Comparison of ENCODE assay signal across 8 cellular contexts in the genomic region with DNA sequence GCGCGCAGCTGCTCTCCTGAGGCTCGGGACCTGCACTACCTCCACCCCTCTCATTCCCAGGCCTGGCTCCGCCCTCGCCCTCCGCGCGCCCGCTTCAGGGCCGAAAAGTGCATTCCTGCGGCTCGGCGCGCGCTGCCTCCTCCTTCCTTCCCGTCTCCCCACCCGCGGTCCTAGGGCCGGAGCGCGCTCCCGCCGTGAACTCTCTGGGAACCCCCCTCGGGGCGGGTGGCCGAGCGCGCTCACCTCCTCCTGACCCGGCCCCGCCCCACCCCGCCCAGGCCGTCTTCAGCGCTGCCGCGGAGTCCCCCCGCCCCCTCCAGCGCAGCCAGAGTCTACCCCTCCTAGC. TPM values are rescaled to one million over a fixed set of nuclear protein-coding genes. Genes with fewer than 3 reads are reported as not detected.
DNase-seq lines count a peak whose midpoint lies in the region; ATAC-seq, FAIRE-seq and TF ChIP-seq lines count a peak whose summit lies in the region.

No MANE protein-coding gene starts in this region.

- CTCF ChIA-PET in OCI-LY7 (lab: Charles Lee; ENCODE audit: unreplicated experiment) (interaction anchor here (1.2 to 1.8 kb wide), 3 partner anchors 11 to 46 kb away, joined by 3 to 10 read pairs (median 4); no protein-coding TSS in a partner anchor), endothelial cell of umbilical vein (lab: Charles Lee) (interaction anchor here (0.6 to 4.2 kb wide), 14 partner anchors 7 to 124 kb away, joined by 3 to 29 read pairs (median 4); a partner anchor contains a TSS)

- H3K9me1 ChIP-seq in endothelial cell of umbilical vein (replicated peaks; ENCODE audit: control insufficient read depth, extremely low read depth, insufficient read depth, low read length): no peaks in the 10 kb centered on the region

- POLR2A ChIA-PET in OCI-LY7 (lab: Charles Lee): interaction anchor here (0.8 to 3.4 kb wide), 8 partner anchors 12 to 100 kb away, joined by 3 to 21 read pairs (median 4); a partner anchor contains a TSS
- POLR2A ChIA-PET in endothelial cell of umbilical vein (lab: Charles Lee): interaction anchor here (0.5 to 0.6 kb wide), 3 partner anchors 16 to 145 kb away, joined by 3 to 9 read pairs (median 5); no protein-coding TSS in a partner anchor

- dilution Hi-C loops in endothelial cell of umbilical vein (cut with MboI; ENCODE audit: extremely low pct_ligation_motif_present, low sequenced_read_pairs): no loop called here

- H4K20me1 ChIP-seq in OCI-LY7 (ENCODE audit: insufficient read depth, low read length): no peaks in the 10 kb centered on the region
- no peaks in the 10 kb centered on the region for H4K20me1 ChIP-seq in endothelial cell of umbilical vein (replicated peaks; ENCODE audit: control insufficient read depth, extremely low read depth, insufficient read depth, low read length)

- peak; percentile 56 for ATAC-seq in GM19438 (IDR thresholded peaks at IDR 0.05; ENCODE audit: low read depth, unreplicated experiment)

- H3K36me3 ChIP-seq in OCI-LY7 (ENCODE audit: insufficient read depth, low read length) (no peaks in the 10 kb centered on the region), endothelial cell of umbilical vein (ENCODE audit: control insufficient read depth in 2 of 2, extremely low read depth in 1 of 2, insufficient read depth in 2 of 2, low read length in 2 of 2) (no peaks in the 10 kb centered on the region)

- no peak for TF ChIP-seq CTCF in HL-60 (IDR thresholded peaks at IDR 0.05; ENCODE audit: insufficient read depth, low read length)
- no peak for TF ChIP-seq CTCF in OCI-LY7 (conservative IDR thresholded peaks at IDR 0.05; ENCODE audit: low read length)
- no peak for TF ChIP-seq CTCF in endothelial cell of umbilical vein (IDR thresholded peaks at IDR 0.05; ENCODE audit: extremely low read depth in 1 of 2, insufficient read depth in 1 of 2, low read depth in 1 of 2, low read length in 2 of 2)

- H3K4me2 ChIP-seq in OCI-LY7 (ENCODE audit: low read length) (peak overlapping the region; percentile 96), endothelial cell of umbilical vein (ENCODE audit: insufficient read depth, low read length) (peak overlapping the region; percentile 71)

- BruUV-seq in OCI-LY7 (replicated peaks; lab: Mats Ljungman, UMichigan) (no TSS peak), endothelial cell of umbilical vein (replicated peaks; lab: Mats Ljungman, UMichigan) (no TSS peak)

- H3K4me3 ChIP-seq in HL-60 (replicated peaks; ENCODE audit: insufficient read depth, low read length): peak overlapping the region; percentile 54
- H3K4me3 ChIP-seq in OCI-LY7 (ENCODE audit: low read depth, low read length, poor library complexity, severe bottlenecking): peak overlapping the region; percentile 74
- peak overlapping the region in 2 of 3 experiments; percentile 45 to 66 for H3K4me3 ChIP-seq in endothelial cell of umbilical vein (replicated peaks in 1 of 3; ENCODE audit: insufficient read depth in 1 of 3, low read depth in 1 of 3, low read length in 3 of 3)

- TF ChIP-seq POLR2A in endothelial cell of umbilical vein (IDR thresholded peaks at IDR 0.05; ENCODE audit: low read depth, low read length): no peak

- H3K79me2 ChIP-seq in OCI-LY7 (ENCODE audit: insufficient read depth, low read depth, low read length): no peaks in the 10 kb centered on the region
- no peaks in the 10 kb centered on the region for H3K79me2 ChIP-seq in endothelial cell of umbilical vein (ENCODE audit: control insufficient read depth, insufficient read depth, low read length)

- peaks cover 72% of the 10 kb centered on the region for H3K4me1 ChIP-seq in OCI-LY7 (ENCODE audit: insufficient read depth, low read length, poor library complexity, severe bottlenecking)
- H3K4me1 ChIP-seq in endothelial cell of umbilical vein (ENCODE audit: control insufficient read depth, extremely low read depth, insufficient read depth, low read length): peaks cover 48% of the 10 kb centered on the region

- H3K27ac ChIP-seq in HL-60 (replicated peaks): peak overlapping the region; percentile 82
- peak overlapping the region; percentile 90 for H3K27ac ChIP-seq in OCI-LY7 (ENCODE audit: low read depth, low read length, poor library complexity, severe bottlenecking)
- peak overlapping the region; percentile 88 for H3K27ac ChIP-seq in endothelial cell of umbilical vein (ENCODE audit: insufficient read depth, low read depth, low read length)

- H3K27me3 ChIP-seq in HL-60 (ENCODE audit: insufficient read depth, poor library complexity, severe bottlenecking) (no peaks in the 10 kb centered on the region), endothelial cell of umbilical vein (ENCODE audit: control insufficient read depth in 2 of 2, insufficient read depth in 2 of 2, low read length in 2 of 2) (no peaks in the 10 kb centered on the region)

- H2AFZ ChIP-seq in OCI-LY7 (ENCODE audit: low read length) (peak overlapping the region; percentile 82), endothelial cell of umbilical vein (ENCODE audit: low read depth, low read length) (peak overlapping the region; percentile 65)

- intact Hi-C loops in OCI-LY7 (cut with micrococcal nuclease; ENCODE audit: unreplicated experiment): loop anchor here (1.0 to 2.0 kb wide), 3 partner anchors 32 to 47 kb away; a partner anchor contains a TSS
- intact Hi-C loops in endothelial cell of umbilical vein (cut with micrococcal nuclease): loop anchor here (1.0 to 5.0 kb wide), 6 partner anchors 31 to 281 kb away; a partner anchor contains a TSS

- FAIRE-seq in endothelial cell of umbilical vein (lab: Jason Lieb, UNC): peak; percentile 83

- DNase-seq in C1 segment of cervical spinal cord (lab: John Stamatoyannopoulos, UW) (peak in 13 of 14 donors; percentile 36 to 84 (median 77)), HL-60 (ENCODE audit: low read depth in 1 of 2, low spot score in 1 of 2) (peak; percentile 78 to 84), OCI-LY7 (ENCODE audit: low spot score) (peak; percentile 90), activated T-cell treated with anti-CD3 and anti-CD28 coated beads for 4 hours (peak; percentile 59), endothelial cell of umbilical vein (ENCODE audit: low read depth, low spot score) (peak; percentile 87), midbrain (lab: John Stamatoyannopoulos, UW) (peak; percentile 70)
- peak; percentile 84 to 87 for DNase-seq in stimulated activated CD8-positive, alpha-beta memory T cell treated with anti-CD3 and anti-CD28 coated beads, Interleukin-15, amount 100 ng/mL, for 48 hours (ENCODE audit: low read depth in 2 of 2)

- no peak overlapping the region for H3K9ac ChIP-seq in endothelial cell of umbilical vein (replicated peaks; ENCODE audit: extremely low read depth, insufficient read depth, low read length)

- no peaks in the 10 kb centered on the region for H3K9me2 ChIP-seq in OCI-LY7 (ENCODE audit: insufficient read depth, low read length)

- no peaks in the 10 kb centered on the region for H3K9me3 ChIP-seq in OCI-LY7 (ENCODE audit: low read length)
- H3K9me3 ChIP-seq in endothelial cell of umbilical vein (replicated peaks; ENCODE audit: control insufficient read depth, insufficient read depth, low read length): no peaks in the 10 kb centered on the region

RNA-seq across cellular contexts. Expression of a gene that starts 11.2 kb away (rescaled TPM):
- 1.4 and 7.0 TPM in 2 replicates for total RNA-seq in OCI-LY7 (2014; rRNA removed; shearing (Covaris generic))
- total RNA-seq in OCI-LY7 (2022) (5.1 and 8.4 TPM in 2 replicates), endothelial cell of umbilical vein (16.1 and 19.5 TPM in 2 replicates)
- 9.9 and 11.6 TPM in 2 replicates for polyA plus RNA-seq in endothelial cell of umbilical vein
- 7.7 and 9.4 TPM in 2 replicates for polyA plus RNA-seq in endothelial cell of umbilical vein (2011; cell fraction: cytosol; rRNA removed)
- polyA plus RNA-seq in endothelial cell of umbilical vein (2011; cell fraction: nucleus; rRNA removed): 10.6 and 13.5 TPM in 2 replicates
- polyA plus RNA-seq in endothelial cell of umbilical vein (2012): 13.4 and 16.6 TPM in 2 replicates
- polyA minus RNA-seq in endothelial cell of umbilical vein: 6.7 and 8.5 TPM in 2 replicates
- 19.9 TPM for polyA minus RNA-seq in endothelial cell of umbilical vein (2011; cell fraction: cytosol; rRNA and poly(A)+ RNA removed)
- polyA minus RNA-seq in endothelial cell of umbilical vein (2011; cell fraction: nucleus; rRNA and poly(A)+ RNA removed): 2.5 and 4.1 TPM in 2 replicates

RNA-seq across cellular contexts. Expression of a gene that starts 13.8 kb away (rescaled TPM):
- total RNA-seq in OCI-LY7 (2014; rRNA removed; shearing (Covaris generic)): 48.6 and 51.7 TPM in 2 replicates
- total RNA-seq in OCI-LY7 (2022) (153 and 207 TPM in 2 replicates), endothelial cell of umbilical vein (not detected in 2 replicates)
- polyA plus RNA-seq in endothelial cell of umbilical vein: 0.17 and 0.18 TPM in 2 replicates
- 0.04 and 0.14 TPM in 2 replicates for polyA plus RNA-seq in endothelial cell of umbilical vein (2011; cell fraction: cytosol; rRNA removed)
- polyA plus RNA-seq in endothelial cell of umbilical vein (2011; cell fraction: nucleus; rRNA removed): 0.43 and 0.47 TPM in 2 replicates
- not detected in 2 replicates for polyA plus RNA-seq in endothelial cell of umbilical vein (2012)
- 0.17 TPM in 1 of 2 replicates, not detected in the other for polyA minus RNA-seq in endothelial cell of umbilical vein
- not detected for polyA minus RNA-seq in endothelial cell of umbilical vein (2011; cell fraction: cytosol; rRNA and poly(A)+ RNA removed)
- 0.53 TPM in 1 of 2 replicates, not detected in the other for polyA minus RNA-seq in endothelial cell of umbilical vein (2011; cell fraction: nucleus; rRNA and poly(A)+ RNA removed)

RNA-seq across cellular contexts. Expression of a gene that starts 40.1 kb away (rescaled TPM):
- total RNA-seq in OCI-LY7 (2014; rRNA removed; shearing (Covaris generic)): 18.9 and 25.8 TPM in 2 replicates
- total RNA-seq in OCI-LY7 (2022) (26.9 and 32.0 TPM in 2 replicates), endothelial cell of umbilical vein (21.1 and 22.0 TPM in 2 replicates)
- polyA plus RNA-seq in endothelial cell of umbilical vein: 24.0 and 24.4 TPM in 2 replicates
- 5.1 and 8.8 TPM in 2 replicates for polyA plus RNA-seq in endothelial cell of umbilical vein (2011; cell fraction: cytosol; rRNA removed)
- polyA plus RNA-seq in endothelial cell of umbilical vein (2011; cell fraction: nucleus; rRNA removed): 214 and 219 TPM in 2 replicates
- polyA plus RNA-seq in endothelial cell of umbilical vein (2012): 16.2 and 18.2 TPM in 2 replicates
- 21.9 and 31.0 TPM in 2 replicates for polyA minus RNA-seq in endothelial cell of umbilical vein
- polyA minus RNA-seq in endothelial cell of umbilical vein (2011; cell fraction: cytosol; rRNA and poly(A)+ RNA removed): 4.9 TPM
- polyA minus RNA-seq in endothelial cell of umbilical vein (2011; cell fraction: nucleus; rRNA and poly(A)+ RNA removed): 28.4 and 32.6 TPM in 2 replicates

RNA-seq across cellular contexts. Expression of a gene that starts 40.3 kb away (rescaled TPM):
- 26.1 and 31.6 TPM in 2 replicates for total RNA-seq in OCI-LY7 (2014; rRNA removed; shearing (Covaris generic))
- 58.2 and 66.5 TPM in 2 replicates for total RNA-seq in OCI-LY7 (2022)
- total RNA-seq in endothelial cell of umbilical vein: 34.9 and 38.1 TPM in 2 replicates
- 7.9 and 10.5 TPM in 2 replicates for polyA plus RNA-seq in endothelial cell of umbilical vein
- polyA plus RNA-seq in endothelial cell of umbilical vein (2011; cell fraction: cytosol; rRNA removed): 6.8 and 8.4 TPM in 2 replicates
- polyA plus RNA-seq in endothelial cell of umbilical vein (2011; cell fraction: nucleus; rRNA removed): 42.0 and 46.7 TPM in 2 replicates
- polyA plus RNA-seq in endothelial cell of umbilical vein (2012): 10.6 and 12.2 TPM in 2 replicates
- polyA minus RNA-seq in endothelial cell of umbilical vein: 27.6 and 28.4 TPM in 2 replicates
- polyA minus RNA-seq in endothelial cell of umbilical vein (2011; cell fraction: cytosol; rRNA and poly(A)+ RNA removed): 15.1 TPM
- polyA minus RNA-seq in endothelial cell of umbilical vein (2011; cell fraction: nucleus; rRNA and poly(A)+ RNA removed): 43.0 and 55.1 TPM in 2 replicates

RNA-seq across cellular contexts. Expression of a gene that starts 47.3 kb away (rescaled TPM):
- 77.4 and 78.2 TPM in 2 replicates for total RNA-seq in OCI-LY7 (2014; rRNA removed; shearing (Covaris generic))
- 121 and 137 TPM in 2 replicates for total RNA-seq in OCI-LY7 (2022)
- total RNA-seq in endothelial cell of umbilical vein: 39.3 and 42.7 TPM in 2 replicates
- 16.2 and 18.8 TPM in 2 replicates for polyA plus RNA-seq in endothelial cell of umbilical vein
- polyA plus RNA-seq in endothelial cell of umbilical vein (2011; cell fraction: cytosol; rRNA removed): 10.3 and 10.6 TPM in 2 replicates
- 66.8 and 72.5 TPM in 2 replicates for polyA plus RNA-seq in endothelial cell of umbilical vein (2011; cell fraction: nucleus; rRNA removed)
- 5.8 and 10.4 TPM in 2 replicates for polyA plus RNA-seq in endothelial cell of umbilical vein (2012)
- 20.5 and 30.2 TPM in 2 replicates for polyA minus RNA-seq in endothelial cell of umbilical vein
- polyA minus RNA-seq in endothelial cell of umbilical vein (2011; cell fraction: cytosol; rRNA and poly(A)+ RNA removed): 16.7 TPM
- polyA minus RNA-seq in endothelial cell of umbilical vein (2011; cell fraction: nucleus; rRNA and poly(A)+ RNA removed): 19.9 and 31.0 TPM in 2 replicates

Comparison
In these comparisons a context has a peak if more than half of its experiments do, and no peak if none do; other contexts are left out.
1. Peak in every context shown above with its lines: DNase-seq, ATAC-seq, H3K4me3 ChIP-seq and H3K27ac ChIP-seq.
2. RNA of a gene that starts 13.8 kb away (total RNA-seq): 48.6 to 207 TPM in OCI-LY7; not detected in endothelial cell of umbilical vein; every median in the first group is over 10 times any median in the second.